Comparison of ENCODE assay signal across 30 cellular contexts in the genomic region with DNA sequence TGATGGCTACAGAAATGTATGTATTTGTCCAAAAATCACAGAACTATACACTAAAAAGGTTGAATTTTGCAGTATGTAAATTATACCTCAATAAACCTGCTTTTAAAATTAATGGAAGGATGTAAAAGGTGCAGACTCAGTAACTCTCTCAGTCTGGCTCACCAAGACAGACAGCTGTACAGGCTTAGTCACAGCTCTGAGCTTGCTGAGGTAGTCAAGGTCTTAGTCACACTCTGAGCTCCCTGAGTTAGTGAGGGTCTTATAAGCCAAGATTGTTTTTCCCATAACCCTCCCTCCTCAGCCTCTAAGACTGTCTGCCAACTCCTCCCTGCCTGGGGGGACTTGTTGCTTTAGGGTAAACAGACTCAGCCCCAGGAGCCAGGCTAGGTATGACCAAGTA. TPM values are rescaled to one million over a fixed set of nuclear protein-coding genes. Genes with fewer than 3 reads are reported as not detected.
A peak's percentile ranks its signal among the peaks of the same experiment; 100 is the strongest.
DNase-seq lines count a peak whose midpoint lies in the region; ATAC-seq, FAIRE-seq and TF ChIP-seq lines count a peak whose summit lies in the region.
"Had no signal": no experiment of that assay in that cellular context is flagged by ENCODE, and none has a peak within 500 bp of the region (broad histone marks: within the 10 kb centered on the region; RNA-seq: fewer than 3 reads in every experiment).

No MANE protein-coding gene starts in this region.

- no peak for TF ChIP-seq POLR2A in breast epithelium (IDR thresholded peaks at IDR 0.05)

- dilution Hi-C loops in mammary epithelial cell (cut with HindIII; ENCODE audit: low sequenced_read_pairs) = no loop called here

- peaks cover 2% of the 10 kb centered on the region for H3K9me3 Mint-ChIP-seq in astrocyte (ENCODE audit: unreplicated experiment)

- no peak for FAIRE-seq in astrocyte (lab: Jason Lieb, UNC)
- FAIRE-seq: GM12878, H1, HepG2 had no signal

- H3K36me3 ChIP-seq in mammary epithelial cell (ENCODE audit: insufficient read depth, low read length) (no peaks in the 10 kb centered on the region), breast epithelium (no peaks in the 10 kb centered on the region), astrocyte (ENCODE audit: insufficient read depth, low read length) (no peaks in the 10 kb centered on the region)
- H3K36me3 ChIP-seq: BE2C, Peyer's patch had no signal

- H3K27ac ChIP-seq in mammary epithelial cell (ENCODE audit: insufficient read depth, low read depth, low read length) (no peak overlapping the region), breast epithelium (no peak overlapping the region), astrocyte (ENCODE audit: low read depth, low read length) (no peak overlapping the region)
- H3K27ac ChIP-seq: 22Rv1, HL-60, Peyer's patch had no signal

- in situ Hi-C loops in mammary epithelial cell (cut with MboI; ENCODE audit: low sequenced_read_pairs in 2 of 2) = no loop called here

- H3K79me2 ChIP-seq in mammary epithelial cell (ENCODE audit: insufficient read depth, low read length) (no peaks in the 10 kb centered on the region), astrocyte (ENCODE audit: insufficient read depth, low read length) (no peaks in the 10 kb centered on the region)

- H3K27me3 ChIP-seq in mammary epithelial cell (ENCODE audit: insufficient read depth, low read length) (no peaks in the 10 kb centered on the region), breast epithelium (no peaks in the 10 kb centered on the region), astrocyte (ENCODE audit: insufficient read depth, low read length) (no peaks in the 10 kb centered on the region)
- H3K27me3 ChIP-seq: Peyer's patch had no signal

- H2AFZ ChIP-seq in mammary epithelial cell (ENCODE audit: low read depth, low read length) (no peak overlapping the region), astrocyte (ENCODE audit: low read depth, low read length) (no peak overlapping the region)

- no peaks in the 10 kb centered on the region for H4K20me1 ChIP-seq in mammary epithelial cell (ENCODE audit: insufficient read depth, low read length)
- H4K20me1 ChIP-seq in astrocyte (ENCODE audit: insufficient read depth, low read length) = no peaks in the 10 kb centered on the region

- TF ChIP-seq CTCF in mammary epithelial cell (conservative IDR thresholded peaks at IDR 0.05 in 1 of 2, IDR thresholded peaks at IDR 0.05 in 1 of 2; ENCODE audit: extremely low read depth in 1 of 2, insufficient read depth in 1 of 2, low read depth in 1 of 2, low read length in 2 of 2) (no peak), breast epithelium (IDR thresholded peaks at IDR 0.05) (no peak), astrocyte (IDR thresholded peaks at IDR 0.05; ENCODE audit: insufficient read depth, low read depth, low read length) (no peak), fibroblast of mammary gland (conservative IDR thresholded peaks at IDR 0.05; ENCODE audit: control insufficient read depth, insufficient read depth, low read depth, low read length) (no peak)

- CTCF ChIA-PET in mammary epithelial cell (lab: Charles Lee; ENCODE audit: low non-redundant PET) = no interaction called here

- H3K9ac ChIP-seq in mammary epithelial cell (ENCODE audit: insufficient read depth, low read length) (no peak overlapping the region), astrocyte (ENCODE audit: low read length) (no peak overlapping the region)
- H3K9ac ChIP-seq: SK-N-SH had no signal

- H3K9me3 ChIP-seq in mammary epithelial cell (replicated peaks; ENCODE audit: insufficient read depth, low read length) (no peaks in the 10 kb centered on the region), breast epithelium (peaks cover 0 to 8% of the 10 kb centered on the region in 2 donors), astrocyte (ENCODE audit: insufficient read depth, low read depth, low read length) (no peaks in the 10 kb centered on the region)
- H3K9me3 ChIP-seq: BE2C, Peyer's patch, SK-N-SH had no signal

- peaks cover 37% of the 10 kb centered on the region for H3K4me1 Mint-ChIP-seq in astrocyte (ENCODE audit: low read depth, unreplicated experiment)
- H3K4me1 Mint-ChIP-seq: CD14-positive monocyte; CD8-positive, alpha-beta memory T cell had no signal

- H3K4me1 ChIP-seq in mammary epithelial cell (ENCODE audit: insufficient read depth, low read length) = no peaks in the 10 kb centered on the region
- no peaks in the 10 kb centered on the region for H3K4me1 ChIP-seq in breast epithelium
- H3K4me1 ChIP-seq in astrocyte (ENCODE audit: insufficient read depth, low read length) = no peaks in the 10 kb centered on the region
- H3K4me1 ChIP-seq: BE2C, Peyer's patch had no signal

- no peaks in the 10 kb centered on the region for H3K36me3 Mint-ChIP-seq in astrocyte (ENCODE audit: low read depth, unreplicated experiment)
- H3K36me3 Mint-ChIP-seq: CD14-positive monocyte had no signal

- H3K4me3 ChIP-seq in mammary epithelial cell (replicated peaks in 1 of 3; ENCODE audit: insufficient read depth in 1 of 3, low read depth in 2 of 3, low read length in 3 of 3) (no peak overlapping the region), breast epithelium (no peak overlapping the region), astrocyte (ENCODE audit: insufficient read depth, low read depth, low read length) (no peak overlapping the region), fibroblast of mammary gland (ENCODE audit: control insufficient read depth, low read depth, low read length) (no peak overlapping the region)
- H3K4me3 ChIP-seq: GM12878, Peyer's patch had no signal

- H3K4me2 ChIP-seq in mammary epithelial cell (ENCODE audit: insufficient read depth, low read depth, low read length) = no peak overlapping the region
- no peak overlapping the region for H3K4me2 ChIP-seq in astrocyte (ENCODE audit: low read length)
- H3K4me2 ChIP-seq: SK-N-SH had no signal

- H3K27me3 Mint-ChIP-seq in astrocyte (ENCODE audit: low read depth, unreplicated experiment) = peaks cover 3% of the 10 kb centered on the region

- H3K27ac Mint-ChIP-seq in astrocyte (ENCODE audit: unreplicated experiment) = peak overlapping the region; percentile 47
- H3K27ac Mint-ChIP-seq: CD14-positive monocyte; CD8-positive, alpha-beta memory T cell had no signal

- DNase-seq in mammary epithelial cell (peak; percentile 4), breast epithelium (ENCODE audit: low spot score in 2 of 2) (no peak), astrocyte (ENCODE audit: low read depth) (no peak), fibroblast of mammary gland (ENCODE audit: low read depth) (peak; percentile 5), sciatic nerve (ENCODE audit: low spot score) (no peak), UCSD-AML1 (lab: John Stamatoyannopoulos, UW; ENCODE audit: unreplicated experiment) (no peak), ecto neural progenitor cell (ENCODE audit: low spot score) (no peak)
- DNase-seq: ACHN; BE2C; CD8-positive, alpha-beta memory T cell; DMS 273 treated with DMSO at 0.1 percent for 48 hours; DMS79; EL; GDM1; HCEC 1CT; KBM-7; MM.1S; NCI-H2029; NCI-H69; Peyer's patch; SK-N-SH had no signal

- BruUV-seq in mammary epithelial cell (replicated peaks; lab: Mats Ljungman, UMichigan) = no TSS peak

- no peak for ATAC-seq in HG02798 (IDR thresholded peaks at IDR 0.05; ENCODE audit: poor library complexity, unreplicated experiment)
- ATAC-seq in sciatic nerve = no peak
- ATAC-seq: GM12878, HepG2 had no signal

- intact Hi-C loops in mammary epithelial cell (cut with micrococcal nuclease) = no loop called here
- intact Hi-C loops in breast epithelium (cut with DNase I; ENCODE audit: low total_unique reads) = no loop called here
- intact Hi-C loops in sciatic nerve (cut with DNase I) = no loop called here

- no peak overlapping the region for H3K4me3 Mint-ChIP-seq in astrocyte (ENCODE audit: unreplicated experiment)
- H3K4me3 Mint-ChIP-seq: CD14-positive monocyte; CD8-positive, alpha-beta memory T cell had no signal

RNA-seq across cellular contexts. Expression of a gene that starts 59.3 kb away (rescaled TPM):
- total RNA-seq in mammary epithelial cell (not detected), breast epithelium (not detected), astrocyte (not detected in 2 replicates), sciatic nerve (not detected)
- 0.15 TPM for polyA plus RNA-seq in mammary epithelial cell
- not detected for polyA minus RNA-seq in mammary epithelial cell
- total RNA-seq: CD8-positive, alpha-beta memory T cell; GM12878; H1; HepG2; NCI-H460; OCI-LY7; Peyer's patch had no signal
- polyA plus RNA-seq: CD14-positive monocyte; CD8-positive, alpha-beta memory T cell; GM12878; H1; HepG2 had no signal

Comparison
In these comparisons a context has a peak if more than half of its experiments do, and no peak if none do; other contexts are left out.
1. DNase-seq: peak in mammary epithelial cell (single experiment) and fibroblast of mammary gland (single experiment); none in breast epithelium (0 of 2), astrocyte (single experiment), sciatic nerve (single experiment), UCSD-AML1 (single experiment) and ecto neural progenitor cell (single experiment).